In genomic region chr19:2270157-2270571, GRCh38 we compare ENCODE assay signal across 1 cellular context.
TF ChIP-seq lines count a peak whose summit lies in the region.

No MANE protein-coding gene starts in this region.

TF ChIP-seq in GM23338, 12 proteins besides CTCF, POLR2A, EP300 and RAD21 (continued from another document):
- TF ChIP-seq ZNF462 (CRISPR knock-in tag; IDR thresholded peaks at IDR 0.05) (no peak), CREB1 (CRISPR knock-in tag; IDR thresholded peaks at IDR 0.05; ENCODE audit: low read depth) (no peak), NANOG (IDR thresholded peaks at IDR 0.05; ENCODE audit: borderline replicate concordance) (no peak)
